In the genomic region with DNA sequence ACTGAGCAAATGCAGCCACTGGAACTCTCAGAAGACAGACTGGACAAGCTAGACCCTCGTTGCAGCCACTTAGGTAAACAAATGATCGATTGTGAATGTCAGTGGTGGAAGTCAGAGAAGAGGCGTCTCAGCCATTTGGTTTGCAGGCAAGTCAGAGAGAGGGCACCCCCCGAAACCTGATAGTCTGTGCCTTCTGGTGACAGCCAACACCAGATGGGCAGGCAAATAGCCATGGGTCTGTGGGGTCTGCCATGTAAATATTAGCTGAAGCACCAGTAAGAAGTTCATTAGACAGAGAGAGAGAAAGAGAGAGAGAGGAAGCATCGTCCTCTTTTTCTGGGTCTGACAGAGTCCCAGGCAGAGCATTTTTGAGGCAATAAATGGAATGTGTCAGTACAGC, we compare ENCODE assay signal across 23 cellular contexts. TPM values are rescaled to one million over a fixed set of nuclear protein-coding genes. Genes with fewer than 3 reads are reported as not detected.
DNase-seq lines count a peak whose midpoint lies in the region; ATAC-seq and TF ChIP-seq lines count a peak whose summit lies in the region.
"Had no signal": no experiment of that assay in that cellular context is flagged by ENCODE, and none has a peak within 500 bp of the region (broad histone marks: within the 10 kb centered on the region; RNA-seq: fewer than 3 reads in every experiment).

No MANE protein-coding gene starts in this region.

- no peaks in the 10 kb centered on the region for H3K27me3 ChIP-seq in esophagus squamous epithelium

- DNase-seq in NCI-H748 (lab: John Stamatoyannopoulos, UW; ENCODE audit: unreplicated experiment) (peak; percentile 57), NCI-H748 treated with DMSO at 0.1 percent for 48 hours (lab: John Stamatoyannopoulos, UW) (no peak), NCI-H446 (lab: John Stamatoyannopoulos, UW) (peak; percentile 29 to 79), SK-N-MC (ENCODE audit: low read depth, low spot score) (no peak), esophagus squamous epithelium (lab: John Stamatoyannopoulos, UW) (no peak), SHP77 treated with DMSO at 0.1 percent for 48 hours (lab: John Stamatoyannopoulos, UW) (no peak)
- DNase-seq: AML-193; C1 segment of cervical spinal cord; Calu3; CD8-positive, alpha-beta T cell; EL; GF-D8; Kasumi-1; MG63; NCI-H1436; NCI-H2029; NCI-H510A; SJCRH30; T-helper 1 cell had no signal

- no peaks in the 10 kb centered on the region for H3K4me1 ChIP-seq in esophagus squamous epithelium
- H3K4me1 ChIP-seq: SJCRH30 had no signal

- H3K27ac ChIP-seq in SK-N-MC (0 out of 2 replicates have a peak overlapping the region, but pooled peaks have one; percentile 10), esophagus squamous epithelium (no peak overlapping the region)
- H3K27ac ChIP-seq: SJCRH30 had no signal

- no peak for ATAC-seq in HG02571 (IDR thresholded peaks at IDR 0.05; ENCODE audit: unreplicated experiment)
- ATAC-seq: CD8-positive, alpha-beta T cell; Panc1 had no signal

- peak overlapping the region; percentile 8; the same call in 1 of the 2 replicates for H3K4me3 ChIP-seq in SK-N-MC
- no peak overlapping the region for H3K4me3 ChIP-seq in esophagus squamous epithelium
- H3K4me3 ChIP-seq: MG63, SJCRH30 had no signal

- H3K9ac ChIP-seq in SK-N-MC (ENCODE audit: insufficient read length), result no peak overlapping the region

- intact Hi-C loops in esophagus squamous epithelium (cut with DNase I), result no loop called here

- no peaks in the 10 kb centered on the region for H3K9me3 ChIP-seq in SK-N-MC (ENCODE audit: low read depth, low read length)
- no peaks in the 10 kb centered on the region for H3K9me3 ChIP-seq in esophagus squamous epithelium
- H3K9me3 ChIP-seq: MG63, SJCRH30 had no signal

- TF ChIP-seq POLR2A in esophagus squamous epithelium (IDR thresholded peaks at IDR 0.05), result no peak

- H3K36me3 ChIP-seq in SK-N-MC (ENCODE audit: insufficient read depth, low read length) (no peaks in the 10 kb centered on the region), esophagus squamous epithelium (no peaks in the 10 kb centered on the region)
- H3K36me3 ChIP-seq: MG63, SJCRH30 had no signal

- 20 to 24% methylated on average over 4 to 5 of the region's 5 CpGs for WGBS in esophagus squamous epithelium, 2 donors

- TF ChIP-seq CTCF in esophagus squamous epithelium (IDR thresholded peaks at IDR 0.05), result no peak

RNA-seq across cellular contexts. Expression of a gene that starts 5.4 kb away (rescaled TPM):
- not detected for total RNA-seq in esophagus squamous epithelium
- total RNA-seq: A172; Calu3; CD8-positive, alpha-beta T cell; H4; SJCRH30 had no signal

Comparison
In these comparisons a context has a peak if more than half of its experiments do, and no peak if none do; other contexts are left out.
1. DNase-seq: peak in NCI-H748 (single experiment) and NCI-H446 (2 of 2); none in NCI-H748 treated with DMSO at 0.1 percent for 48 hours (single experiment), SK-N-MC (single experiment), esophagus squamous epithelium (single experiment) and SHP77 treated with DMSO at 0.1 percent for 48 hours (single experiment).